1 cellular context compared by ENCODE assay signal in genomic region chr2:237085261-237086221, GRCh38.
TF ChIP-seq lines count a peak whose summit lies in the region.

Gene COPS8 (plus strand): TSS chr2:237085889. CDS start chr2:237085965, 76 bp downstream.

TF ChIP-seq in liver, 16 proteins besides CTCF, POLR2A, EP300 and RAD21 (continued from another document):
- TF ChIP-seq MAX (IDR thresholded peaks at IDR 0.05) (no peak), RXRA (IDR thresholded peaks at IDR 0.05) (no peak)
TF ChIP-seq in liver: peak in this region for 9.
